25 cellular contexts compared by ENCODE assay signal in genomic region chr18:74832999-74833398, GRCh38.
A peak's percentile ranks its signal among the peaks of the same experiment; 100 is the strongest.
DNase-seq lines count a peak whose midpoint lies in the region; ATAC-seq and TF ChIP-seq lines count a peak whose summit lies in the region.
"Had no signal": no experiment of that assay in that cellular context is flagged by ENCODE, and none has a peak within 500 bp of the region (broad histone marks: within the 10 kb centered on the region; RNA-seq: fewer than 3 reads in every experiment).

No MANE protein-coding gene starts in this region.

- no peaks in the 10 kb centered on the region for H4K20me1 ChIP-seq in KMS-11 (ENCODE audit: insufficient read depth)

- TF ChIP-seq POLR2A in NB4 (IDR thresholded peaks at IDR 0.05; ENCODE audit: extremely low read depth, insufficient read length) (no peak), Peyer's patch (IDR thresholded peaks at IDR 0.05) (no peak)

- no peaks in the 10 kb centered on the region for H3K36me3 ChIP-seq in KMS-11 (ENCODE audit: insufficient read depth)
- H3K36me3 ChIP-seq in Peyer's patch = no peaks in the 10 kb centered on the region
- H3K36me3 ChIP-seq: BE2C, MG63 had no signal

- peaks cover 8% of the 10 kb centered on the region for H3K4me1 Mint-ChIP-seq in endothelial cell (ENCODE audit: unreplicated experiment)

- no peaks in the 10 kb centered on the region for H3K27me3 Mint-ChIP-seq in endothelial cell (ENCODE audit: unreplicated experiment)
- H3K27me3 Mint-ChIP-seq: CD8-positive, alpha-beta memory T cell had no signal

- peak overlapping the region; percentile 18; the same call in 1 of the 2 replicates for H3K4me2 ChIP-seq in KMS-11

- no peak overlapping the region for H2AFZ ChIP-seq in KMS-11 (ENCODE audit: low read depth)
- H2AFZ ChIP-seq: GM23248 had no signal

- TF ChIP-seq CTCF in KMS-11 (conservative IDR thresholded peaks at IDR 0.05; ENCODE audit: low read depth, low read length) (no peak), NB4 (IDR thresholded peaks at IDR 0.05; ENCODE audit: low read depth, low read length) (no peak), epithelial cell of esophagus (IDR thresholded peaks at IDR 0.05; ENCODE audit: insufficient read depth, low read depth, low read length, missing control alignments) (no peak), Peyer's patch (IDR thresholded peaks at IDR 0.05) (no peak), endothelial cell (IDR thresholded peaks at IDR 0.05; ENCODE audit: unreplicated experiment) (no peak)

- H3K4me3 ChIP-seq in KMS-11 (IDR thresholded peaks at IDR 0.05; ENCODE audit: insufficient read depth, low read depth, low read length) = no peak overlapping the region
- H3K4me3 ChIP-seq in NB4 (ENCODE audit: low read depth, low read length) = no peak overlapping the region
- H3K4me3 ChIP-seq in epithelial cell of esophagus (ENCODE audit: low read length) = no peak overlapping the region
- H3K4me3 ChIP-seq in Peyer's patch = no peak overlapping the region
- H3K4me3 ChIP-seq: GM23248, K562, MG63 had no signal

- H3K27ac Mint-ChIP-seq in endothelial cell (ENCODE audit: unreplicated experiment) = no peak overlapping the region
- H3K27ac Mint-ChIP-seq: CD14-positive monocyte had no signal

- no peaks in the 10 kb centered on the region for H3K79me2 ChIP-seq in KMS-11 (ENCODE audit: insufficient read depth, low read depth)

- DNase-seq in NB4 (ENCODE audit: low read depth) (peak; percentile 4), epithelial cell of esophagus (ENCODE audit: low read depth) (peak; percentile 13), Peyer's patch (no peak), endothelial cell (ENCODE audit: low spot score) (no peak), NCI-H526 treated with DMSO at 0.1 percent for 48 hours (lab: John Stamatoyannopoulos, UW) (no peak)
- DNase-seq: BE2C; CD8-positive, alpha-beta memory T cell; DMS 273 treated with DMSO at 0.1 percent for 48 hours; DMS79; GF-D8; H7; MG63; NCI-H1105 treated with DMSO at 0.1 percent for 48 hours; NCI-H2029 treated with DMSO at 0.1 percent for 48 hours; NCI-H446 treated with DMSO at 0.1 percent for 48 hours; NCI-H526; SHP77; T-helper 1 cell had no signal

- H3K36me3 Mint-ChIP-seq in endothelial cell (ENCODE audit: low read depth, unreplicated experiment) = no peaks in the 10 kb centered on the region

- H3K4me3 Mint-ChIP-seq in endothelial cell (ENCODE audit: unreplicated experiment) = no peak overlapping the region
- H3K4me3 Mint-ChIP-seq: CD14-positive monocyte; CD8-positive, alpha-beta memory T cell had no signal

- H3K4me1 ChIP-seq in KMS-11 (ENCODE audit: low read depth, poor library complexity, severe bottlenecking) (peaks cover 28% of the 10 kb centered on the region), Peyer's patch (no peaks in the 10 kb centered on the region)
- H3K4me1 ChIP-seq: BE2C had no signal

- ATAC-seq in HG03280 (IDR thresholded peaks at IDR 0.05; ENCODE audit: unreplicated experiment) = no peak
- ATAC-seq: HepG2, K562 had no signal

- H3K27ac ChIP-seq in KMS-11 (no peak overlapping the region), Peyer's patch (no peak overlapping the region)
- H3K27ac ChIP-seq: GM23248, RWPE1 had no signal

- H3K27me3 ChIP-seq in KMS-11 (ENCODE audit: insufficient read depth, low read depth) (no peaks in the 10 kb centered on the region), Peyer's patch (no peaks in the 10 kb centered on the region)
- H3K27me3 ChIP-seq: BE2C, MG63 had no signal

- H3K9ac ChIP-seq in KMS-11 = no peak overlapping the region
- H3K9ac ChIP-seq: GM23248 had no signal

- H3K9me3 ChIP-seq in Peyer's patch = no peaks in the 10 kb centered on the region
- H3K9me3 ChIP-seq: BE2C, MG63 had no signal

- no peaks in the 10 kb centered on the region for H3K9me3 Mint-ChIP-seq in endothelial cell (ENCODE audit: unreplicated experiment)
- H3K9me3 Mint-ChIP-seq: CD14-positive monocyte; CD8-positive, alpha-beta memory T cell had no signal

Comparison
In these comparisons a context has a peak if more than half of its experiments do, and no peak if none do; other contexts are left out.
1. DNase-seq: peak in NB4 (single experiment) and epithelial cell of esophagus (single experiment); none in Peyer's patch (0 of 3), endothelial cell (single experiment) and NCI-H526 treated with DMSO at 0.1 percent for 48 hours (single experiment).